ENCODE assay signal across 8 cellular contexts in genomic region chrX:19625612-19626011, GRCh38.
DNase-seq lines count a peak whose midpoint lies in the region; ATAC-seq and TF ChIP-seq lines count a peak whose summit lies in the region.
"Had no signal": no experiment of that assay in that cellular context is flagged by ENCODE, and none has a peak within 500 bp of the region (broad histone marks: within the 10 kb centered on the region; RNA-seq: fewer than 3 reads in every experiment).

No MANE protein-coding gene starts in this region.

- no peaks in the 10 kb centered on the region for H3K36me3 Mint-ChIP-seq in immature natural killer cell

- H3K4me1 ChIP-seq in Peyer's patch: no peaks in the 10 kb centered on the region

- peaks cover 63 to 77% of the 10 kb centered on the region in 2 donors for H3K4me1 Mint-ChIP-seq in immature natural killer cell

- no peaks in the 10 kb centered on the region for H3K9me3 ChIP-seq in Peyer's patch

- TF ChIP-seq POLR2A in Peyer's patch (IDR thresholded peaks at IDR 0.05): no peak

- ATAC-seq in GM19324 (IDR thresholded peaks at IDR 0.05; ENCODE audit: low FRiP score, unreplicated experiment): no peak

- no peak for TF ChIP-seq CTCF in Peyer's patch (IDR thresholded peaks at IDR 0.05)

- peak overlapping the region; percentile 19 to 47 (median 42) for H3K4me3 Mint-ChIP-seq in immature natural killer cell

- DNase-seq in Peyer's patch (peak in 2 of 3 donors; percentile 49 to 64), immature natural killer cell (peak; percentile 21 to 32 (median 27)), NCI-H1436 (lab: John Stamatoyannopoulos, UW) (no peak), hippocampal formation (lab: John Stamatoyannopoulos, UW) (no peak)
- peak; percentile 28 for DNase-seq in activated CD8-positive, alpha-beta memory T cell treated with anti-CD3 and anti-CD28 coated beads, Interleukin-2, amount 50 U/mL, for 4 hours
- peak; percentile 6 to 19 for DNase-seq in stimulated activated CD8-positive, alpha-beta memory T cell treated with anti-CD3 and anti-CD28 coated beads, Interleukin-7, amount 100 ng/mL, for 4 hours (ENCODE audit: low read depth in 2 of 2)

- H3K36me3 ChIP-seq in Peyer's patch: no peaks in the 10 kb centered on the region

- H3K27ac ChIP-seq in Peyer's patch: no peak overlapping the region
- H3K27ac ChIP-seq: parathyroid adenoma had no signal

- no peaks in the 10 kb centered on the region for H3K27me3 ChIP-seq in Peyer's patch

- H3K4me3 ChIP-seq in Peyer's patch: no peak overlapping the region

- peak overlapping the region; percentile 22 to 76 (median 72) for H3K27ac Mint-ChIP-seq in immature natural killer cell

- peaks cover 2 to 12% (median 10%) of the 10 kb centered on the region in 3 donors for H3K27me3 Mint-ChIP-seq in immature natural killer cell (ENCODE audit: low read depth in 3 of 3)

- no peaks in the 10 kb centered on the region for H3K9me3 Mint-ChIP-seq in immature natural killer cell

Comparison
In these comparisons a context has a peak if more than half of its experiments do, and no peak if none do; other contexts are left out.
1. DNase-seq: peak in Peyer's patch (2 of 3), activated CD8-positive, alpha-beta memory T cell treated with anti-CD3 and anti-CD28 coated beads, Interleukin-2, amount 50 U/mL, for 4 hours (single experiment), immature natural killer cell (3 of 3) and stimulated activated CD8-positive, alpha-beta memory T cell treated with anti-CD3 and anti-CD28 coated beads, Interleukin-7, amount 100 ng/mL, for 4 hours (2 of 2); none in NCI-H1436 (single experiment) and hippocampal formation (0 of 2).